22 cellular contexts compared by ENCODE assay signal in the genomic region with DNA sequence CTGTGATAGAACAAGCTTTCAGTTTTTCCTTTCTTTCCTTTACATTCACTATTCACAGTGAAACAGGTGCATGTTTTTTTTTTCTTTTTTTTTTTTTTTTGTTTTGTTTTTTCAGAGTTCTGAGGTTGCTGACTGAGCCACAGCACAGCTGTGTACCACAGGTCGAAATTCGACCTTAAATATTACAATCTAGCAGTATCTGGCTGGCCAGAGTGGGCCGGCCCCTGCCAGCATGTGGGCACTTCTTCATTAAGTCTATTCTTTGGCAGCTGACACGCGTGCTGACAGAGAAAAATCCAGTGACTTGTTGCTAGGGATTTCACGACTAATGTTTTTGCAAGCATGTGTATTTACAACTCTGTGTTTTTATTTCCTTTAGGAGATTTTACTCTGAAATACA. TPM values are rescaled to one million over a fixed set of nuclear protein-coding genes. Genes with fewer than 3 reads are reported as not detected.
A peak's percentile ranks its signal among the peaks of the same experiment; 100 is the strongest.
DNase-seq lines count a peak whose midpoint lies in the region; ATAC-seq lines count a peak whose summit lies in the region.
"Had no signal": no experiment of that assay in that cellular context is flagged by ENCODE, and none has a peak within 500 bp of the region (broad histone marks: within the 10 kb centered on the region; RNA-seq: fewer than 3 reads in every experiment).

No MANE protein-coding gene starts in this region.

- H3K36me3 Mint-ChIP-seq in activated naive CD4-positive, alpha-beta T cell treated with anti-CD3 and anti-CD28 coated beads, Interleukin-2, amount 50 U/mL, for 72 hours: peaks cover 0 to 10% of the 10 kb centered on the region in 2 donors

- no peaks in the 10 kb centered on the region for H3K9me3 Mint-ChIP-seq in activated naive CD4-positive, alpha-beta T cell treated with anti-CD3 and anti-CD28 coated beads, Interleukin-2, amount 50 U/mL, for 72 hours
- H3K9me3 Mint-ChIP-seq: CD4-positive, CD25-positive, alpha-beta regulatory T cell; GM23338 had no signal

- peak; percentile 83 for ATAC-seq in Right ventricle myocardium superior (ENCODE audit: poor library complexity)
- peak; percentile 71 for ATAC-seq in left ventricle myocardium superior
- ATAC-seq in activated naive CD4-positive, alpha-beta T cell treated with anti-CD3 and anti-CD28 coated beads, Interleukin-2, amount 50 U/mL, for 72 hours: no peak
- ATAC-seq: GM23338 had no signal

- no peak overlapping the region for H3K27ac Mint-ChIP-seq in activated naive CD4-positive, alpha-beta T cell treated with anti-CD3 and anti-CD28 coated beads, Interleukin-2, amount 50 U/mL, for 72 hours
- H3K27ac Mint-ChIP-seq: B cell, GM23338 had no signal

- DNase-seq in NCI-H1417 (lab: John Stamatoyannopoulos, UW) (peak in 2 of 3 experiments; percentile 24 to 70), NCI-H1417 treated with DMSO at 0.1 percent for 48 hours (lab: John Stamatoyannopoulos, UW) (no peak), Right ventricle myocardium superior (peak; percentile 52), cardiac septum (ENCODE audit: low spot score) (no peak), left ventricle myocardium superior (peak; percentile 43), cerebellum (ENCODE audit: low spot score) (no peak)
- no peak for DNase-seq in activated CD8-positive, alpha-beta memory T cell treated with anti-CD3 and anti-CD28 coated beads, Interleukin-2, amount 50 U/mL, for 48 hours
- no peak for DNase-seq in activated naive CD4-positive, alpha-beta T cell treated with anti-CD3 and anti-CD28 coated beads, Interleukin-2, amount 50 U/mL, for 72 hours (ENCODE audit: low spot score in 2 of 2)
- DNase-seq: 8988T; CD4-positive, CD25-positive, alpha-beta regulatory T cell; COR-L47; DMS153; GF-D8; HCEC 1CT; KG1; NCI-H1048; NCI-H1694; NCI-H510A; NCI-H774; PC-9 had no signal

- intact Hi-C loops in Right ventricle myocardium superior (cut with DNase I): no loop called here
- intact Hi-C loops in cardiac septum (cut with DNase I): no loop called here
- intact Hi-C loops in left ventricle myocardium superior (cut with micrococcal nuclease): no loop called here

RNA-seq across cellular contexts. Expression of gene FBXO33, which starts 33.9 kb away (rescaled TPM):
- total RNA-seq in Right ventricle myocardium superior (3.7 TPM), cardiac septum (6.3 TPM), left ventricle myocardium superior (4.4 TPM), cerebellum (13.3 TPM)
- total RNA-seq in activated naive CD4-positive, alpha-beta T cell treated with anti-CD3 and anti-CD28 coated beads, Interleukin-2, amount 50 U/mL, for 72 hours: 10 to 100 TPM; 15.6 to 25.9 TPM

Comparison
In these comparisons a context has a peak if more than half of its experiments do, and no peak if none do; other contexts are left out.
1. DNase-seq: peak in NCI-H1417 (2 of 3), Right ventricle myocardium superior (single experiment) and left ventricle myocardium superior (single experiment); none in NCI-H1417 treated with DMSO at 0.1 percent for 48 hours (single experiment), cardiac septum (single experiment), activated CD8-positive, alpha-beta memory T cell treated with anti-CD3 and anti-CD28 coated beads, Interleukin-2, amount 50 U/mL, for 48 hours (single experiment), cerebellum (single experiment) and activated naive CD4-positive, alpha-beta T cell treated with anti-CD3 and anti-CD28 coated beads, Interleukin-2, amount 50 U/mL, for 72 hours (0 of 2).
2. ATAC-seq: peak in Right ventricle myocardium superior (single experiment) and left ventricle myocardium superior (single experiment); none in activated naive CD4-positive, alpha-beta T cell treated with anti-CD3 and anti-CD28 coated beads, Interleukin-2, amount 50 U/mL, for 72 hours (0 of 2).